In the genomic region with DNA sequence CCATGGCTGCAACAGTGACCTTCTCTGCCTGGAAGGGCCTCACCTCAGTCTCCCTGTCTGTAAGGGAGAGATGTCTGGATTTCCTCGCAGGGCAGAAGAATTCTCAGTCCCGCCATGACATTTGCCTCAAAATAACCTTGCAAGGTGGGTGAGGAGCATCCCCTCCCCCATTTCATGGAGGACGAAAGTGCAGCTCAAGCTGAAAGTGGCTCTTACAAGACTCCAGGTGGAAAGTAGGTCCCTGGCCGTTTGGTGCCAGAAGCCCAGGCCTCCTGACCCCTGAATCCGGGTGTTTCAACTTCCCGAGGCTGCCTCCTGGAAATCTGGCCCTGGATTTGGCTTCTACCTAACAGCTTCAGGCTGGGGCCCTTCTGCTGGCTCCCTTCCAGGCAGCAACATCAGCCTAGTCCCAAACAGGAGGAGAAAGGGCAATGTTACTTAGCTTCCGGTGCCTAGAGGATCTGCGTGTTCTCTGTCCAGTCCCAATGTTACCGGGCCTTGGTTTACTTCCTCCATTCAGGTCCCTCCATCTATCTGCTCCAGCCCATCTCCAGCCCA, we compare ENCODE assay signal across 11 cellular contexts. TPM values are rescaled to one million over a fixed set of nuclear protein-coding genes. Genes with fewer than 3 reads are reported as not detected.
DNase-seq lines count a peak whose midpoint lies in the region; ATAC-seq and TF ChIP-seq lines count a peak whose summit lies in the region.
"Had no signal": no experiment of that assay in that cellular context is flagged by ENCODE, and none has a peak within 500 bp of the region (broad histone marks: within the 10 kb centered on the region; RNA-seq: fewer than 3 reads in every experiment).

No MANE protein-coding gene starts in this region.

- intact Hi-C loops in Caco-2 (cut with micrococcal nuclease; ENCODE audit: unreplicated experiment), result no loop called here
- intact Hi-C loops in esophagus squamous epithelium (cut with DNase I), result no loop called here

- ATAC-seq in GM21737 (IDR thresholded peaks at IDR 0.05; ENCODE audit: unreplicated experiment), result no peak
- ATAC-seq in HG03139 (IDR thresholded peaks at IDR 0.05; ENCODE audit: unreplicated experiment), result no peak

- H3K27me3 ChIP-seq in Caco-2 (replicated peaks; ENCODE audit: control insufficient read depth, insufficient read depth, low read length) (no peaks in the 10 kb centered on the region), esophagus squamous epithelium (peaks cover 0 to 24% (median 0%) of the 10 kb centered on the region in 4 donors), trophoblast cell (ENCODE audit: insufficient read depth, low read length) (no peaks in the 10 kb centered on the region)

- 31 to 54% methylated on average over 2 to 9 of the region's 9 CpGs for WGBS in esophagus squamous epithelium, 2 donors
- WGBS in trophoblast cell (ENCODE audit: extremely low coverage, insufficient coverage, insufficient read length), result no CpG with 5 or more reads among the region's 9 CpGs

- H3K4me1 ChIP-seq in Caco-2, result 0 out of 2 replicates have a peak, but pooled peaks cover 9% of the 10 kb centered on the region
- peaks cover 14 to 57% (median 22%) of the 10 kb centered on the region in 3 donors for H3K4me1 ChIP-seq in esophagus squamous epithelium
- peaks cover 10 to 14% of the 10 kb centered on the region in 2 experiments for H3K4me1 ChIP-seq in trophoblast cell (ENCODE audit: control insufficient read depth in 1 of 2, insufficient read depth in 2 of 2, low read length in 2 of 2)

- no peak overlapping the region for H3K23ac ChIP-seq in trophoblast cell (ENCODE audit: low read length)

- H3K9me3 Mint-ChIP-seq in Caco-2 (ENCODE audit: unreplicated experiment), result no peaks in the 10 kb centered on the region
- H3K9me3 Mint-ChIP-seq: activated CD4-positive, alpha-beta T cell treated with anti-CD3 and anti-CD28 coated beads, Interleukin-2, amount 10 ng/mL, durations not matched to agents 7 days and 5 days had no signal

- no peak overlapping the region for H4K12ac ChIP-seq in trophoblast cell (ENCODE audit: low read depth, low read length)

- no peak overlapping the region for H3K14ac ChIP-seq in trophoblast cell (ENCODE audit: low read length)

- CTCF ChIA-PET in Caco-2 (lab: Charles Lee), result interaction anchor here (1.5 kb wide), 1 partner anchor 19 kb away, joined by 3 read pairs; no protein-coding TSS in a partner anchor

- H3K27me3 Mint-ChIP-seq in Caco-2 (ENCODE audit: insufficient read depth, unreplicated experiment), result no peaks in the 10 kb centered on the region

- H3K9ac ChIP-seq in trophoblast cell (ENCODE audit: low read length), result no peak overlapping the region

- no peaks in the 10 kb centered on the region for H3K79me2 ChIP-seq in trophoblast cell (ENCODE audit: control insufficient read depth, insufficient read depth, low read length, poor library complexity)

- H3K79me1 ChIP-seq in trophoblast cell (ENCODE audit: low read length), result peaks cover 4% of the 10 kb centered on the region

- H2AFZ ChIP-seq in trophoblast cell (ENCODE audit: insufficient read depth, low read length, poor library complexity), result peak overlapping the region; percentile 35

- H3K36me3 ChIP-seq in Caco-2 (ENCODE audit: control insufficient read depth, insufficient read depth, low read length) (no peaks in the 10 kb centered on the region), esophagus squamous epithelium (no peaks in the 10 kb centered on the region), trophoblast cell (ENCODE audit: control insufficient read depth in 1 of 2, insufficient read depth in 2 of 2, low read length in 2 of 2) (no peaks in the 10 kb centered on the region)

- peak overlapping the region; percentile 33 for H3K4me3 Mint-ChIP-seq in Caco-2 (ENCODE audit: unreplicated experiment)
- H3K4me3 Mint-ChIP-seq: activated CD4-positive, alpha-beta T cell treated with anti-CD3 and anti-CD28 coated beads, Interleukin-2, amount 10 ng/mL, durations not matched to agents 7 days and 5 days had no signal

- H3K4me1 Mint-ChIP-seq in Caco-2 (ENCODE audit: low read depth, unreplicated experiment), result no peaks in the 10 kb centered on the region
- H3K4me1 Mint-ChIP-seq: activated CD4-positive, alpha-beta T cell treated with anti-CD3 and anti-CD28 coated beads, Interleukin-2, amount 10 ng/mL, durations not matched to agents 7 days and 5 days had no signal

- POLR2A ChIA-PET in Caco-2 (lab: Charles Lee), result no interaction called here

- H3K4me2 ChIP-seq in trophoblast cell (ENCODE audit: low read length), result no peak overlapping the region

- peak overlapping the region; percentile 32 to 87 (median 80) for H3K27ac ChIP-seq in esophagus squamous epithelium
- no peak overlapping the region for H3K27ac ChIP-seq in trophoblast cell (ENCODE audit: low read depth, low read length)

- TF ChIP-seq CTCF in Caco-2 (IDR thresholded peaks at IDR 0.05; ENCODE audit: insufficient read depth in 1 of 2, low read depth in 1 of 2, low read length in 1 of 2, severe bottlenecking in 1 of 2, unreplicated experiment in 1 of 2), result no peak
- TF ChIP-seq CTCF in esophagus squamous epithelium (IDR thresholded peaks at IDR 0.05), result no peak

- H3K27ac Mint-ChIP-seq in Caco-2 (ENCODE audit: unreplicated experiment), result no peak overlapping the region
- H3K27ac Mint-ChIP-seq: activated CD4-positive, alpha-beta T cell treated with anti-CD3 and anti-CD28 coated beads, Interleukin-2, amount 10 ng/mL, durations not matched to agents 7 days and 5 days had no signal

- H3K9me3 ChIP-seq in Caco-2 (no peaks in the 10 kb centered on the region), esophagus squamous epithelium (no peaks in the 10 kb centered on the region), trophoblast cell (ENCODE audit: insufficient read depth, low read depth, low read length) (no peaks in the 10 kb centered on the region)

- H2BK5ac ChIP-seq in trophoblast cell (ENCODE audit: low read depth, low read length, poor library complexity), result no peak overlapping the region

- H4K8ac ChIP-seq in trophoblast cell (ENCODE audit: low read depth, low read length), result no peak overlapping the region

- H3K4me3 ChIP-seq in Caco-2 (ENCODE audit: low read depth, low read length) (no peak overlapping the region; the same call in 1 of the 2 replicates), esophagus squamous epithelium (peak overlapping the region in 3 of 4 donors; percentile 45 to 72 (median 51)), trophoblast cell (ENCODE audit: low read depth, low read length) (no peak overlapping the region)

- H2AK5ac ChIP-seq in trophoblast cell (ENCODE audit: low read length), result no peak overlapping the region

- BruUV-seq in Caco-2 (replicated peaks; lab: Mats Ljungman, UMichigan), result no TSS peak

- no peak for TF ChIP-seq POLR2A in esophagus squamous epithelium (IDR thresholded peaks at IDR 0.05)

- no peak overlapping the region for H3K18ac ChIP-seq in trophoblast cell (ENCODE audit: low read length)

- no peaks in the 10 kb centered on the region for H3K36me3 Mint-ChIP-seq in Caco-2 (ENCODE audit: insufficient read depth, unreplicated experiment)

- H2BK120ac ChIP-seq in trophoblast cell (ENCODE audit: insufficient read depth, low read length, poor library complexity), result no peak overlapping the region

- DNase-seq in Caco-2, result no peak
- peak; percentile 49 for DNase-seq in M059J (ENCODE audit: low read depth)
- no peak for DNase-seq in esophagus squamous epithelium (lab: John Stamatoyannopoulos, UW)
- DNase-seq in trophoblast cell, result no peak
- no peak for DNase-seq in nucleus accumbens (lab: John Stamatoyannopoulos, UW)
- DNase-seq in NCI-H1417 treated with DMSO at 0.1 percent for 48 hours (lab: John Stamatoyannopoulos, UW), result no peak
- DNase-seq: activated CD4-positive, alpha-beta T cell treated with anti-CD3 and anti-CD28 coated beads, Interleukin-2, amount 10 ng/mL, durations not matched to agents 7 days and 5 days; NCI-H524 treated with DMSO at 0.1 percent for 48 hours had no signal

- peak overlapping the region; percentile 16 for H2BK12ac ChIP-seq in trophoblast cell (ENCODE audit: low read length)

- H4K91ac ChIP-seq in trophoblast cell (ENCODE audit: low read depth, low read length), result no peak overlapping the region

- H3K4ac ChIP-seq in trophoblast cell (ENCODE audit: low read depth, low read length), result no peak overlapping the region

RNA-seq across cellular contexts. Expression of a gene that starts 0.8 kb away (rescaled TPM):
- 0.12 and 0.20 TPM in 2 replicates for total RNA-seq in Caco-2 (2022)
- 3.4 and 8.2 TPM in 2 replicates for total RNA-seq in M059J (2014; rRNA removed; shearing (Covaris generic))
- 10 to 100 TPM in 1 of 4 donors, 1 to 10 TPM in 3; 2.9 to 13.4 (median 4.2) TPM for total RNA-seq in esophagus squamous epithelium
- 1.1 and 1.3 TPM in 2 replicates for polyA plus RNA-seq in trophoblast cell (2013)
- total RNA-seq: activated CD4-positive, alpha-beta T cell treated with anti-CD3 and anti-CD28 coated beads, Interleukin-2, amount 10 ng/mL, durations not matched to agents 7 days and 5 days; Calu3 had no signal

Comparison
In these comparisons a context has a peak if more than half of its experiments do, and no peak if none do; other contexts are left out.
1. H3K4me3 ChIP-seq: peak in esophagus squamous epithelium (3 of 4); none in Caco-2 (single experiment) and trophoblast cell (single experiment).